In the genomic region with DNA sequence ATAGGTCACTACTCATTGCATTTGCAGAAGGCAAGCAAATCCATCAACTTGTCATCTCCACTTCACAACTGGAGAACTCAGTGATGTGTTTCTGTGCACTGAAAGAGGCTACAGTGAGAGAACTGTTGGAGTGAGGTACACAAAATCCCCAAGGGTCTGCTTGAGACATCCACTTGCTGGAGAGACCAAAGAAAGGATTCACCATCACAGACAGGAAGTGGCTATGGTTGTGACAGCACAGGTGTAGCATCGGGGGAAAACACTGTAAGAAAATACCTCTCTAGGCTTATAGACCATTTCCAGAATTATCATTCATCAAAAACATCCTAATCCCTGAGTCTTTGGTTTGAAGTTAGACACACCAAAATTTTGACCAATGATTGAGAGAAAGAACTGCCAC, we compare ENCODE assay signal across 24 cellular contexts.
DNase-seq lines count a peak whose midpoint lies in the region; ATAC-seq and TF ChIP-seq lines count a peak whose summit lies in the region.
"Had no signal": no experiment of that assay in that cellular context is flagged by ENCODE, and none has a peak within 500 bp of the region (broad histone marks: within the 10 kb centered on the region; RNA-seq: fewer than 3 reads in every experiment).

No MANE protein-coding gene starts in this region.

- H3K27ac ChIP-seq in DND-41 (ENCODE audit: low read length) (no peak overlapping the region), body of pancreas (no peak overlapping the region)
- H3K27ac ChIP-seq: gastrocnemius medialis, lower lobe of right lung, prostate gland, WERI-Rb-1 had no signal

- H3K4me1 Mint-ChIP-seq in activated T-cell treated with anti-CD3 and anti-CD28 coated beads, Interleukin-2, amount 50 U/mL, for 72 hours (ENCODE audit: low read depth), result peaks cover 37% of the 10 kb centered on the region
- H3K4me1 Mint-ChIP-seq in activated CD8-positive, alpha-beta T cell treated with anti-CD3 and anti-CD28 coated beads, Interleukin-2, amount 10 ng/mL, durations not matched to agents 7 days and 5 days (ENCODE audit: low read depth), result peaks cover 26% of the 10 kb centered on the region
- peaks cover 59 to 62% of the 10 kb centered on the region in 2 donors for H3K4me1 Mint-ChIP-seq in natural killer cell

- TF ChIP-seq CTCF in DND-41 (IDR thresholded peaks at IDR 0.05; ENCODE audit: borderline replicate concordance, extremely low read depth, low read length, poor library complexity, severe bottlenecking) (no peak), natural killer cell (IDR thresholded peaks at IDR 0.05) (no peak), body of pancreas (IDR thresholded peaks at IDR 0.05) (no peak)

- peaks cover 10% of the 10 kb centered on the region for H3K4me1 ChIP-seq in DND-41 (ENCODE audit: insufficient read depth, low read length)
- no peaks in the 10 kb centered on the region for H3K4me1 ChIP-seq in body of pancreas
- H3K4me1 ChIP-seq: gastrocnemius medialis, lower lobe of right lung, prostate gland had no signal

- no peaks in the 10 kb centered on the region for H3K79me2 ChIP-seq in DND-41 (ENCODE audit: insufficient read depth, low read length)

- H3K4me3 Mint-ChIP-seq in activated T-cell treated with anti-CD3 and anti-CD28 coated beads, Interleukin-2, amount 50 U/mL, for 72 hours, result peak overlapping the region in 1 of 2 donors; percentile 54
- peak overlapping the region; percentile 56 for H3K4me3 Mint-ChIP-seq in activated CD8-positive, alpha-beta T cell treated with anti-CD3 and anti-CD28 coated beads, Interleukin-2, amount 10 ng/mL, durations not matched to agents 7 days and 5 days
- peak overlapping the region; percentile 88 for H3K4me3 Mint-ChIP-seq in natural killer cell

- TF ChIP-seq POLR2A in body of pancreas (IDR thresholded peaks at IDR 0.05), result no peak

- H3K9me3 Mint-ChIP-seq in activated T-cell treated with anti-CD3 and anti-CD28 coated beads, Interleukin-2, amount 50 U/mL, for 72 hours, result no peaks in the 10 kb centered on the region
- H3K9me3 Mint-ChIP-seq in activated CD8-positive, alpha-beta T cell treated with anti-CD3 and anti-CD28 coated beads, Interleukin-2, amount 10 ng/mL, durations not matched to agents 7 days and 5 days (ENCODE audit: insufficient read depth), result no peaks in the 10 kb centered on the region
- peaks cover 2 to 3% of the 10 kb centered on the region in 2 donors for H3K9me3 Mint-ChIP-seq in natural killer cell

- no peak for DNase-seq in activated T-cell treated with anti-CD3 and anti-CD28 coated beads, Interleukin-2, amount 50 U/mL, for 72 hours
- no peak for DNase-seq in activated T-cell treated with anti-CD3 and anti-CD28 coated beads for 4 hours
- peak; percentile 30 for DNase-seq in DND-41
- DNase-seq in activated CD8-positive, alpha-beta T cell treated with anti-CD3 and anti-CD28 coated beads, Interleukin-2, amount 10 ng/mL, durations not matched to agents 7 days and 5 days, result no peak
- DNase-seq in natural killer cell, result no peak
- DNase-seq in body of pancreas, result no peak
- no peak for DNase-seq in NCI-H1417 treated with DMSO at 0.1 percent for 48 hours (lab: John Stamatoyannopoulos, UW)
- no peak for DNase-seq in NCI-H146 (lab: John Stamatoyannopoulos, UW)
- DNase-seq: activated effector memory CD4-positive, alpha-beta T cell treated with anti-CD3 and anti-CD28 coated beads, Interleukin-2, amount 50 U/mL, for 16 hours; COR-L47; DMS79; effector CD4-positive, alpha-beta T cell; gastrocnemius medialis; lower lobe of right lung; mucosa of descending colon; NCI-H1436 treated with DMSO at 0.1 percent for 48 hours; NCI-H2171 treated with DMSO at 0.1 percent for 48 hours; NCI-H69; stimulated activated CD4-positive, alpha-beta T cell treated with anti-CD3 and anti-CD28 coated beads, Interleukin-2, amount 100 ng/mL, for 24 hours; WERI-Rb-1 had no signal

- peak; percentile 44 to 62 for ATAC-seq in activated T-cell treated with anti-CD3 and anti-CD28 coated beads, Interleukin-2, amount 50 U/mL, for 72 hours (replicated peaks in 1 of 2)
- ATAC-seq in DND-41 (ENCODE audit: insufficient read depth, low read depth), result peak; percentile 83
- peak; percentile 68 for ATAC-seq in activated CD8-positive, alpha-beta T cell treated with anti-CD3 and anti-CD28 coated beads, Interleukin-2, amount 10 ng/mL, durations not matched to agents 7 days and 5 days
- peak in 2 of 3 donors; percentile 22 to 29 for ATAC-seq in natural killer cell
- no peak for ATAC-seq in body of pancreas
- ATAC-seq: esophagus mucosa; gastrocnemius medialis; K562; lower lobe of right lung; stimulated activated effector memory CD8-positive, alpha-beta T cell treated with anti-CD3 and anti-CD28 coated beads, Interleukin-12 subunit alpha, Interleukin-12 subunit beta, amount 100 ng/mL, for 72 hours had no signal

- CTCF ChIA-PET in activated CD8-positive, alpha-beta T cell treated with anti-CD3 and anti-CD28 coated beads, Interleukin-2, amount 10 ng/mL, durations not matched to agents 7 days and 5 days (lab: Charles Lee), result interaction anchor here (0.7 to 1.1 kb wide), 3 partner anchors 12 to 980 kb away, joined by 3 to 5 read pairs (median 3); no protein-coding TSS in a partner anchor

- H3K27ac Mint-ChIP-seq in activated T-cell treated with anti-CD3 and anti-CD28 coated beads, Interleukin-2, amount 50 U/mL, for 72 hours, result no peak overlapping the region
- peak overlapping the region; percentile 76 for H3K27ac Mint-ChIP-seq in activated CD8-positive, alpha-beta T cell treated with anti-CD3 and anti-CD28 coated beads, Interleukin-2, amount 10 ng/mL, durations not matched to agents 7 days and 5 days
- H3K27ac Mint-ChIP-seq in natural killer cell, result peak overlapping the region; percentile 90 to 91
- H3K27ac Mint-ChIP-seq: stimulated activated effector memory CD8-positive, alpha-beta T cell treated with anti-CD3 and anti-CD28 coated beads, Interleukin-12 subunit alpha, Interleukin-12 subunit beta, amount 100 ng/mL, for 72 hours had no signal

- POLR2A ChIA-PET in activated CD8-positive, alpha-beta T cell treated with anti-CD3 and anti-CD28 coated beads, Interleukin-2, amount 10 ng/mL, durations not matched to agents 7 days and 5 days (lab: Charles Lee), result no interaction called here

- WGBS in body of pancreas, 2 donors, result 42 to 47% methylated on average over 1 of the region's 1 CpG

- H3K4me3 ChIP-seq in DND-41 (ENCODE audit: low read depth in 1 of 2, low read length in 2 of 2) (no peak overlapping the region), body of pancreas (no peak overlapping the region)
- H3K4me3 ChIP-seq: gastrocnemius medialis, K562, lower lobe of right lung, mucosa of descending colon, prostate gland had no signal

- H3K36me3 ChIP-seq in DND-41 (ENCODE audit: insufficient read depth, low read length), result no peaks in the 10 kb centered on the region
- H3K36me3 ChIP-seq in body of pancreas (replicated peaks in 1 of 2; ENCODE audit: insufficient read depth in 1 of 2, low read depth in 2 of 2), result no peaks in the 10 kb centered on the region
- H3K36me3 ChIP-seq: gastrocnemius medialis, lower lobe of right lung, prostate gland, WERI-Rb-1 had no signal

- H3K27me3 ChIP-seq in DND-41 (ENCODE audit: insufficient read depth, low read length, poor library complexity) (peaks cover 22% of the 10 kb centered on the region), body of pancreas (no peaks in the 10 kb centered on the region)
- H3K27me3 ChIP-seq: gastrocnemius medialis had no signal

- intact Hi-C loops in natural killer cell (cut with micrococcal nuclease) (loop anchor here (2.0 kb wide), 1 partner anchor 50 kb away; no protein-coding TSS in a partner anchor), body of pancreas (cut with DNase I) (no loop called here)

- no peak overlapping the region for H2AFZ ChIP-seq in DND-41 (ENCODE audit: low read depth, low read length)

- H3K27me3 Mint-ChIP-seq in activated T-cell treated with anti-CD3 and anti-CD28 coated beads, Interleukin-2, amount 50 U/mL, for 72 hours (ENCODE audit: low read depth), result no peaks in the 10 kb centered on the region
- peaks cover 4% of the 10 kb centered on the region for H3K27me3 Mint-ChIP-seq in activated CD8-positive, alpha-beta T cell treated with anti-CD3 and anti-CD28 coated beads, Interleukin-2, amount 10 ng/mL, durations not matched to agents 7 days and 5 days (ENCODE audit: low read depth)
- H3K27me3 Mint-ChIP-seq in natural killer cell (ENCODE audit: low read depth in 2 of 2), result no peaks in the 10 kb centered on the region

- H3K9me3 ChIP-seq in DND-41 (ENCODE audit: insufficient read depth, low read length, severe bottlenecking) (no peaks in the 10 kb centered on the region), body of pancreas (no peaks in the 10 kb centered on the region)
- H3K9me3 ChIP-seq: gastrocnemius medialis, lower lobe of right lung, mucosa of descending colon, prostate gland had no signal

- H4K20me1 ChIP-seq in DND-41 (ENCODE audit: insufficient read depth, low read length), result no peaks in the 10 kb centered on the region

- H3K9ac ChIP-seq in DND-41 (ENCODE audit: low read depth, low read length), result no peak overlapping the region

- no peak overlapping the region for H3K4me2 ChIP-seq in DND-41 (ENCODE audit: insufficient read depth, low read length)

- H3K36me3 Mint-ChIP-seq in activated T-cell treated with anti-CD3 and anti-CD28 coated beads, Interleukin-2, amount 50 U/mL, for 72 hours (ENCODE audit: insufficient read depth in 2 of 2), result no peaks in the 10 kb centered on the region
- H3K36me3 Mint-ChIP-seq in activated CD8-positive, alpha-beta T cell treated with anti-CD3 and anti-CD28 coated beads, Interleukin-2, amount 10 ng/mL, durations not matched to agents 7 days and 5 days (ENCODE audit: low read depth), result peaks cover 1% of the 10 kb centered on the region
- no peaks in the 10 kb centered on the region for H3K36me3 Mint-ChIP-seq in natural killer cell
- H3K36me3 Mint-ChIP-seq: stimulated activated effector memory CD8-positive, alpha-beta T cell treated with anti-CD3 and anti-CD28 coated beads, Interleukin-12 subunit alpha, Interleukin-12 subunit beta, amount 100 ng/mL, for 72 hours had no signal
